Comparison of ENCODE assay signal across 10 cellular contexts in genomic region chr20:36106606-36107005, GRCh38.
"Had no signal": no experiment of that assay in that cellular context is flagged by ENCODE, and none has a peak within 500 bp of the region (broad histone marks: within the 10 kb centered on the region; RNA-seq: fewer than 3 reads in every experiment).

No MANE protein-coding gene starts in this region.

- H3K27ac ChIP-seq: epithelial cell of prostate had no signal

- H3K4me3 ChIP-seq: dorsolateral prefrontal cortex had no signal

- DNase-seq: activated CD4-positive, alpha-beta T cell treated with anti-CD3 and anti-CD28 coated beads, Interleukin-2, amount 50 U/mL, for 4 hours; activated naive CD8-positive, alpha-beta T cell treated with anti-CD3 and anti-CD28 coated beads for 36 hours; amygdala; dorsolateral prefrontal cortex; endodermal cell; foreskin fibroblast; left ventricle myocardium superior; natural killer cell; stimulated activated naive B cell treated with anti-CD40 and anti-IgM and Interleukin-4, amounts not matched to agents 10 μg/mL and 1 μg/mL and 100 μg/mL, for 72 hours had no signal

- H3K27me3 ChIP-seq: dorsolateral prefrontal cortex had no signal

- ATAC-seq: natural killer cell; stimulated activated naive B cell treated with anti-CD40 and anti-IgM and Interleukin-4, amounts not matched to agents 10 μg/mL and 1 μg/mL and 100 μg/mL, for 72 hours had no signal
